ENCODE assay signal across 6 cellular contexts in genomic region chr16:2515180-2515803, GRCh38. TPM values are rescaled to one million over a fixed set of nuclear protein-coding genes. Genes with fewer than 3 reads are reported as not detected.
DNase-seq lines count a peak whose midpoint lies in the region; ATAC-seq and TF ChIP-seq lines count a peak whose summit lies in the region.

No MANE protein-coding gene starts in this region.

- peaks cover 61% of the 10 kb centered on the region for H3K4me1 ChIP-seq in CD8-positive, alpha-beta memory T cell (ENCODE audit: insufficient read depth, low read length)
- peaks cover 71% of the 10 kb centered on the region for H3K4me1 ChIP-seq in lower lobe of right lung

- no peak for ATAC-seq in activated CD8-positive, alpha-beta T cell treated with anti-CD3 and anti-CD28 coated beads for 36 hours
- peak in 1 of 2 donors; percentile 1 for ATAC-seq in lower lobe of right lung
- no peak for ATAC-seq in GM19035 (IDR thresholded peaks at IDR 0.05; ENCODE audit: unreplicated experiment)
- ATAC-seq in GM21528 (IDR thresholded peaks at IDR 0.05; ENCODE audit: low FRiP score, unreplicated experiment): no peak

- H3K27ac Mint-ChIP-seq in CD8-positive, alpha-beta memory T cell: peak overlapping the region; percentile 92 to 99 (median 95)
- H3K27ac Mint-ChIP-seq in activated CD8-positive, alpha-beta T cell treated with anti-CD3 and anti-CD28 coated beads for 36 hours: peak overlapping the region; percentile 96

- no peaks in the 10 kb centered on the region for H3K9me3 ChIP-seq in CD8-positive, alpha-beta memory T cell (ENCODE audit: low read length)
- H3K9me3 ChIP-seq in lower lobe of right lung: no peaks in the 10 kb centered on the region

- no peak for DNase-seq in CD8-positive, alpha-beta memory T cell
- DNase-seq in activated CD8-positive, alpha-beta T cell treated with anti-CD3 and anti-CD28 coated beads for 36 hours: no peak
- DNase-seq in lower lobe of right lung (no peak), HPDE6-E6E7 (ENCODE audit: extremely low spot score) (no peak)

- peaks cover 0 to 41% (median 4%) of the 10 kb centered on the region in 3 donors for H3K36me3 Mint-ChIP-seq in CD8-positive, alpha-beta memory T cell
- H3K36me3 Mint-ChIP-seq in activated CD8-positive, alpha-beta T cell treated with anti-CD3 and anti-CD28 coated beads for 36 hours (ENCODE audit: low read depth): peaks cover 15% of the 10 kb centered on the region

- H3K27me3 ChIP-seq in CD8-positive, alpha-beta memory T cell (ENCODE audit: insufficient read depth, low read length, poor library complexity, severe bottlenecking): no peaks in the 10 kb centered on the region
- no peaks in the 10 kb centered on the region for H3K27me3 ChIP-seq in lower lobe of right lung (ENCODE audit: low read depth)

- CTCF ChIA-PET in CD8-positive, alpha-beta memory T cell (lab: Charles Lee): interaction anchor here (1.3 to 2.9 kb wide), 4 partner anchors 14 to 320 kb away, joined by 4 to 10 read pairs (median 4); partner anchors contain the start of gene PDPK1
- CTCF ChIA-PET in activated CD8-positive, alpha-beta T cell treated with anti-CD3 and anti-CD28 coated beads for 36 hours (lab: Charles Lee): interaction anchor here (1.0 to 1.1 kb wide), 2 partner anchors 10 to 14 kb away, joined by 3 to 4 read pairs; no protein-coding TSS in a partner anchor

- peaks cover 0 to 8% of the 10 kb centered on the region in 2 donors for H3K27me3 Mint-ChIP-seq in CD8-positive, alpha-beta memory T cell
- no peaks in the 10 kb centered on the region for H3K27me3 Mint-ChIP-seq in activated CD8-positive, alpha-beta T cell treated with anti-CD3 and anti-CD28 coated beads for 36 hours

- H3K27ac ChIP-seq in CD8-positive, alpha-beta memory T cell (ENCODE audit: low read depth, low read length): peak overlapping the region; percentile 86
- H3K27ac ChIP-seq in lower lobe of right lung: peak overlapping the region; percentile 98

- H3K36me3 ChIP-seq in CD8-positive, alpha-beta memory T cell (ENCODE audit: insufficient read depth, low read length): peaks cover 7% of the 10 kb centered on the region
- peaks cover 10% of the 10 kb centered on the region for H3K36me3 ChIP-seq in lower lobe of right lung

- peak overlapping the region; percentile 87 for H3K4me3 ChIP-seq in CD8-positive, alpha-beta memory T cell (ENCODE audit: low read length)
- H3K4me3 ChIP-seq in lower lobe of right lung: peak overlapping the region; percentile 85

- POLR2A ChIA-PET in CD8-positive, alpha-beta memory T cell (lab: Charles Lee): interaction anchor here (0.5 to 2.3 kb wide), 5 partner anchors 17 to 30 kb away, joined by 4 to 29 read pairs (median 6); partner anchors contain the start of genes CEMP1 and PDPK1
- POLR2A ChIA-PET in activated CD8-positive, alpha-beta T cell treated with anti-CD3 and anti-CD28 coated beads for 36 hours (lab: Charles Lee): interaction anchor here (1.1 to 3.7 kb wide), 5 partner anchors 17 to 360 kb away, joined by 3 to 26 read pairs (median 5); partner anchors contain the start of genes CEMP1, ECI1 and TRAF7

- no peak for TF ChIP-seq CTCF in activated CD8-positive, alpha-beta T cell treated with anti-CD3 and anti-CD28 coated beads for 36 hours (IDR thresholded peaks at IDR 0.05)
- TF ChIP-seq CTCF in lower lobe of right lung (IDR thresholded peaks at IDR 0.05): no peak

- H3K4me3 Mint-ChIP-seq in CD8-positive, alpha-beta memory T cell: peak overlapping the region; percentile 88 to 97 (median 93)
- peak overlapping the region; percentile 94 for H3K4me3 Mint-ChIP-seq in activated CD8-positive, alpha-beta T cell treated with anti-CD3 and anti-CD28 coated beads for 36 hours

- peaks cover 58 to 71% (median 62%) of the 10 kb centered on the region in 3 donors for H3K4me1 Mint-ChIP-seq in CD8-positive, alpha-beta memory T cell
- H3K4me1 Mint-ChIP-seq in activated CD8-positive, alpha-beta T cell treated with anti-CD3 and anti-CD28 coated beads for 36 hours (ENCODE audit: low read depth): peaks cover 55% of the 10 kb centered on the region

- intact Hi-C loops in activated CD8-positive, alpha-beta T cell treated with anti-CD3 and anti-CD28 coated beads for 36 hours (cut with micrococcal nuclease): no loop called here
- intact Hi-C loops in lower lobe of right lung (cut with DNase I): no loop called here

- no peaks in the 10 kb centered on the region for H3K9me3 Mint-ChIP-seq in CD8-positive, alpha-beta memory T cell
- no peaks in the 10 kb centered on the region for H3K9me3 Mint-ChIP-seq in activated CD8-positive, alpha-beta T cell treated with anti-CD3 and anti-CD28 coated beads for 36 hours

RNA-seq across cellular contexts. Expression of gene ATP6V0C, which starts 1.5 kb away (rescaled TPM):
- 100 to 1,000 TPM; 154 to 157 TPM for total RNA-seq in CD8-positive, alpha-beta memory T cell
- polyA plus RNA-seq in CD8-positive, alpha-beta memory T cell: 101 TPM
- total RNA-seq in activated CD8-positive, alpha-beta T cell treated with anti-CD3 and anti-CD28 coated beads for 36 hours: 10 to 100 TPM; 85.9 to 88.6 TPM
- total RNA-seq in lower lobe of right lung: 313 TPM

RNA-seq across cellular contexts. Expression of gene AMDHD2, which starts 4.9 kb away (rescaled TPM):
- 10 to 100 TPM; 34.1 to 35.5 TPM for total RNA-seq in CD8-positive, alpha-beta memory T cell
- 21.2 TPM for polyA plus RNA-seq in CD8-positive, alpha-beta memory T cell
- total RNA-seq in activated CD8-positive, alpha-beta T cell treated with anti-CD3 and anti-CD28 coated beads for 36 hours: 10 to 100 TPM; 28.2 to 29.0 TPM
- 53.4 TPM for total RNA-seq in lower lobe of right lung

RNA-seq across cellular contexts. Expression of gene CEMP1, which starts 15.9 kb away (rescaled TPM):
- under 1 TPM in 1 of 2 experiments, not detected in 1; 0.16 TPM for total RNA-seq in CD8-positive, alpha-beta memory T cell
- 3.3 TPM for polyA plus RNA-seq in CD8-positive, alpha-beta memory T cell
- total RNA-seq in activated CD8-positive, alpha-beta T cell treated with anti-CD3 and anti-CD28 coated beads for 36 hours: not detected
- total RNA-seq in lower lobe of right lung: 1.4 TPM

RNA-seq across cellular contexts. Expression of gene PDPK1, which starts 22.5 kb away (rescaled TPM):
- total RNA-seq in CD8-positive, alpha-beta memory T cell: 10 to 100 TPM; 56.8 to 58.5 TPM
- polyA plus RNA-seq in CD8-positive, alpha-beta memory T cell: 46.2 TPM
- 10 to 100 TPM; 32.4 to 33.9 TPM for total RNA-seq in activated CD8-positive, alpha-beta T cell treated with anti-CD3 and anti-CD28 coated beads for 36 hours
- 74.4 TPM for total RNA-seq in lower lobe of right lung

RNA-seq across cellular contexts. Expression of gene TBC1D24, which starts 40.4 kb away (rescaled TPM):
- total RNA-seq in CD8-positive, alpha-beta memory T cell: 10 to 100 TPM; 28.3 to 32.7 TPM
- 3.5 TPM for polyA plus RNA-seq in CD8-positive, alpha-beta memory T cell
- total RNA-seq in activated CD8-positive, alpha-beta T cell treated with anti-CD3 and anti-CD28 coated beads for 36 hours: 10 to 100 TPM; 16.6 to 16.7 TPM
- 40.2 TPM for total RNA-seq in lower lobe of right lung
